ENCODE assay signal across 8 cellular contexts in genomic region chr19:37506387-37507166, GRCh38. TPM values are rescaled to one million over a fixed set of nuclear protein-coding genes. Genes with fewer than 3 reads are reported as not detected.
DNase-seq lines count a peak whose midpoint lies in the region; ATAC-seq and TF ChIP-seq lines count a peak whose summit lies in the region.

Gene ZNF793, plus strand, starts transcription at chr19:37506939. Its CDS starts 16,501 bp downstream, at chr19:37523440.

- H3K27ac ChIP-seq in DOHH2 (ENCODE audit: low read depth, low read length): no peak within 1 kb of the TSS
- peak within 1 kb of the TSS; percentile 100 for H3K27ac ChIP-seq in Panc1 (ENCODE audit: low read length)

- no peaks in the 10 kb centered on the region for H3K9me2 ChIP-seq in DOHH2 (replicated peaks; ENCODE audit: control insufficient read depth, low read length)

- H3K4me2 ChIP-seq in DOHH2 (ENCODE audit: low read length): peak within 1 kb of the TSS; percentile 58

- H4K20me1 ChIP-seq in DOHH2 (ENCODE audit: control insufficient read depth, insufficient read depth, low read depth, low read length): no peaks in the 10 kb centered on the region

- H3K79me2 ChIP-seq in DOHH2 (ENCODE audit: control insufficient read depth, low read length): no peaks in the 10 kb centered on the region

- H3K4me3 ChIP-seq in DOHH2 (ENCODE audit: low read length) (peak within 1 kb of the TSS; percentile 68), Panc1 (ENCODE audit: low read depth in 2 of 2, low read length in 2 of 2) (peak within 1 kb of the TSS; percentile 88 to 95)

- ATAC-seq in HG03045 (IDR thresholded peaks at IDR 0.05; ENCODE audit: unreplicated experiment): peak; percentile 52
- peak; percentile 95 for ATAC-seq in Panc1
- no peak for ATAC-seq in HG02623 (IDR thresholded peaks at IDR 0.05; ENCODE audit: unreplicated experiment)

- peaks cover 8% of the 10 kb centered on the region for H3K4me1 ChIP-seq in DOHH2 (ENCODE audit: control insufficient read depth, low read length)
- H3K4me1 ChIP-seq in Panc1 (ENCODE audit: control insufficient read depth, insufficient read depth, low read length): peaks cover 13% of the 10 kb centered on the region

- in situ Hi-C loops in Panc1 (cut with HindIII; ENCODE audit: low pct_unique_long_range_greater_than_20kb, low sequenced_read_pairs): no loop called here

- no peaks in the 10 kb centered on the region for H3F3A ChIP-seq in DOHH2 (ENCODE audit: control insufficient read depth, insufficient read depth)

- H3K9me3 ChIP-seq in DOHH2 (ENCODE audit: control insufficient read depth, insufficient read depth, low read length) (peaks cover 32% of the 10 kb centered on the region), Panc1 (ENCODE audit: control insufficient read depth, insufficient read depth, low read depth, low read length) (no peaks in the 10 kb centered on the region; the same call in 1 of the 2 replicates)

- BruUV-seq in Panc1 (replicated peaks; lab: Mats Ljungman, UMichigan): TSS peak; percentile 92

- H3K36me3 ChIP-seq in DOHH2 (ENCODE audit: control insufficient read depth, low read length) (no peaks in the 10 kb centered on the region), Panc1 (ENCODE audit: control insufficient read depth, insufficient read depth, low read length) (no peaks in the 10 kb centered on the region)

- intact Hi-C loops in Panc1 (cut with micrococcal nuclease; ENCODE audit: unreplicated experiment) (no loop called here), head of caudate nucleus (cut with DNase I) (loop anchor here (2.0 kb wide), 1 partner anchor 38 kb away; the partner anchor contains the start of gene ZNF570)

- peak; percentile 82 for DNase-seq in Panc1 (ENCODE audit: low read depth, low spot score)
- peak; percentile 67 for DNase-seq in activated gamma-delta T cell treated with anti-CD3 and anti-CD28 coated beads, Interleukin-2, amount 50 U/mL, for 16 hours (ENCODE audit: low read depth)
- peak; percentile 75 to 93 (median 84) for DNase-seq in head of caudate nucleus
- DNase-seq in nucleus accumbens (lab: John Stamatoyannopoulos, UW): peak in 54 of 56 donors; percentile 32 to 95 (median 80)
- peak; percentile 32 for DNase-seq in stromal cell of bone marrow (ENCODE audit: low read depth)

- POLR2A ChIA-PET in Panc1 (lab: Charles Lee): interaction anchor here (0.9 kb wide), 1 partner anchor 32 kb away, joined by 3 read pairs; no protein-coding TSS in a partner anchor

- H3K27me3 ChIP-seq in DOHH2 (ENCODE audit: control insufficient read depth, low read length): 0 out of 2 replicates have a peak, but pooled peaks cover 2% of the 10 kb centered on the region
- no peaks in the 10 kb centered on the region for H3K27me3 ChIP-seq in Panc1 (ENCODE audit: control insufficient read depth, insufficient read depth, low read length)

- CTCF ChIA-PET in Panc1 (lab: Charles Lee): no interaction called here

- TF ChIP-seq CTCF in DOHH2 (IDR thresholded peaks at IDR 0.05; ENCODE audit: low read depth, low read length, poor library complexity, severe bottlenecking) (no peak), Panc1 (IDR thresholded peaks at IDR 0.05) (no peak)

RNA-seq across cellular contexts. Expression of gene ZNF793, which starts in this region (rescaled TPM):
- total RNA-seq in Panc1 (2021; ENCODE audit: unreplicated experiment): 10.1 TPM
- 6.0 TPM for polyA plus RNA-seq in Panc1 (2012; ENCODE audit: insufficient read length)

Comparison
In these comparisons a context has a peak if more than half of its experiments do, and no peak if none do; other contexts are left out.
1. DNase-seq: peak in every context shown above with its lines; median percentile 84 in head of caudate nucleus; 82 in Panc1; 80 in nucleus accumbens; 67 in activated gamma-delta T cell treated with anti-CD3 and anti-CD28 coated beads, Interleukin-2, amount 50 U/mL, for 16 hours; 32 in stromal cell of bone marrow.